Comparison of ENCODE assay signal across 13 cellular contexts in the genomic region with DNA sequence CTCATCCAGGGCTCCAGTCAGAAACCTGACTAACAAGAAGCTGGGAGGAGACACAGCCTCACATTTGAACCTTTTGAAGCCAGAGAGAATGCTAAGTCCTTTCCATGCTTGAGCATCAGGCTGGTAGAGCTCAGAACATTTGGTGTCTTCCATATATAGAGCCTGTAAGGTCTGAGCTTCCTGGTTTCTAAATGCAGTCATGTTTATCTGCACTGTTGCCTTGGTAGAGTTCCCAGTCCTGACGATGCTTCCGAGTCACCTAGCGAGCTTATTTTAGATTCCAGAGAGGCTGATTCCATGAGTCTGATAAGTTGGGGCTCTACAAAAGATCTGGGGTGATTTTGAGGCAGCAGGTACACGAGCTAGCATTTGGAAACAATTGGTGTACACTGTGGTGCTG.
"Had no signal": no experiment of that assay in that cellular context is flagged by ENCODE, and none has a peak within 500 bp of the region (broad histone marks: within the 10 kb centered on the region; RNA-seq: fewer than 3 reads in every experiment).

No MANE protein-coding gene starts in this region.

- H3K36me3 Mint-ChIP-seq: activated naive CD8-positive, alpha-beta T cell treated with anti-CD3 and anti-CD28 coated beads for 36 hours; naive B cell had no signal

- H3K9me3 Mint-ChIP-seq: activated naive CD8-positive, alpha-beta T cell treated with anti-CD3 and anti-CD28 coated beads for 36 hours; naive B cell had no signal

- H3K27me3 Mint-ChIP-seq: activated naive CD8-positive, alpha-beta T cell treated with anti-CD3 and anti-CD28 coated beads for 36 hours; naive B cell; progenitor cell of endocrine pancreas had no signal

- H3K4me3 Mint-ChIP-seq: activated naive CD8-positive, alpha-beta T cell treated with anti-CD3 and anti-CD28 coated beads for 36 hours; naive B cell had no signal

- H3K27ac ChIP-seq: neutrophil, testis, upper lobe of right lung had no signal

- H3K4me1 ChIP-seq: testis, upper lobe of right lung had no signal

- H3K27me3 ChIP-seq: neutrophil, testis, upper lobe of right lung had no signal

- H3K27ac Mint-ChIP-seq: activated naive CD8-positive, alpha-beta T cell treated with anti-CD3 and anti-CD28 coated beads for 36 hours; progenitor cell of endocrine pancreas had no signal

- ATAC-seq: sciatic nerve, upper lobe of right lung had no signal

- DNase-seq: activated CD4-positive, alpha-beta T cell treated with anti-CD3 and anti-CD28 coated beads, Interleukin-2, amount 50 U/mL, for 48 hours; activated gamma-delta T cell treated with Interleukin-2 at 50 U/mL for 16 hours; activated naive CD8-positive, alpha-beta T cell treated with anti-CD3 and anti-CD28 coated beads for 36 hours; activated T-cell treated with anti-CD3 and anti-CD28 coated beads, Interleukin-2, amount 50 U/mL, for 48 hours; kidney; naive B cell; stimulated activated CD4-positive, alpha-beta T cell treated with anti-CD3 and anti-CD28 coated beads, Interleukin-2, amount 100 ng/mL, for 48 hours; stimulated activated naive CD4-positive, alpha-beta T cell treated with Interleukin-2 at 50 U/mL for 16 hours; testis; upper lobe of right lung had no signal

- H3K4me3 ChIP-seq: testis, upper lobe of right lung had no signal

- H3K36me3 ChIP-seq: neutrophil, upper lobe of right lung had no signal

- H3K9me3 ChIP-seq: neutrophil, testis, upper lobe of right lung had no signal
